In genomic region chr20:53677447-53678314, GRCh38 we compare ENCODE assay signal across 1 cellular context.
TF ChIP-seq lines count a peak whose summit lies in the region.

No MANE protein-coding gene starts in this region.

TF ChIP-seq in HepG2, 621 proteins besides CTCF, POLR2A, EP300 and RAD21 (continued from another document and continues in another):
- TF ChIP-seq AFF4 (CRISPR knock-in tag; IDR thresholded peaks at IDR 0.05), result peak; percentile 42; the same call in 1 of the 2 replicates
- TF ChIP-seq KAT7 (CRISPR knock-in tag; IDR thresholded peaks at IDR 0.05; ENCODE audit: borderline replicate concordance), result peak; percentile 79
- TF ChIP-seq ATF7 (IDR thresholded peaks at IDR 0.05), result no peak
- TF ChIP-seq ATF7 (CRISPR knock-in tag; IDR thresholded peaks at IDR 0.05), result peak; percentile 39; the same call in 1 of the 2 replicates
- TF ChIP-seq ZNF709 (CRISPR knock-in tag; IDR thresholded peaks at IDR 0.05), result peak; percentile 56; the same call in 1 of the 2 replicates
- TF ChIP-seq FOXO4 (CRISPR knock-in tag; conservative IDR thresholded peaks at IDR 0.05), result no peak
- TF ChIP-seq NR2F1 (CRISPR knock-in tag; IDR thresholded peaks at IDR 0.05), result peak; percentile 34 to 48; a peak in 2 of 4 replicates
- TF ChIP-seq POGZ (CRISPR knock-in tag; IDR thresholded peaks at IDR 0.05), result peak; percentile 83
- TF ChIP-seq ARID2 (CRISPR knock-in tag; IDR thresholded peaks at IDR 0.05; ENCODE audit: borderline replicate concordance), result 0 out of 2 replicates have a peak, but pooled peaks have one; percentile 47
- peak; percentile 46 for TF ChIP-seq NKX3-1 (CRISPR knock-in tag; IDR thresholded peaks at IDR 0.05)
- no peak for TF ChIP-seq ZSCAN5A (CRISPR knock-in tag; IDR thresholded peaks at IDR 0.05; ENCODE audit: borderline replicate concordance)
- no peak for TF ChIP-seq PCBP1 (IDR thresholded peaks at IDR 0.05; ENCODE audit: borderline replicate concordance, low read depth, low read length)
- no peak for TF ChIP-seq HDAC6 (IDR thresholded peaks at IDR 0.05; ENCODE audit: low read depth, low read length)
- TF ChIP-seq TCF7L2 (IDR thresholded peaks at IDR 0.05; ENCODE audit: low read depth, low read length), result peak; percentile 49; the same call in 1 of the 2 replicates
- TF ChIP-seq ZNF768 (CRISPR knock-in tag; IDR thresholded peaks at IDR 0.05), result peak; percentile 77; the same call in 1 of the 2 replicates
- TF ChIP-seq ZNF816 (CRISPR knock-in tag; IDR thresholded peaks at IDR 0.05; ENCODE audit: borderline replicate concordance), result no peak
- peak; percentile 81 for TF ChIP-seq THAP11 (CRISPR knock-in tag; IDR thresholded peaks at IDR 0.05)
- no peak for TF ChIP-seq E2F2 (CRISPR knock-in tag; IDR thresholded peaks at IDR 0.05; ENCODE audit: borderline replicate concordance)
- TF ChIP-seq NFE2L2 (IDR thresholded peaks at IDR 0.05; ENCODE audit: low read length), result 0 out of 2 replicates have a peak, but pooled peaks have one; percentile 5
- peak; percentile 68; the same call in 1 of the 2 replicates for TF ChIP-seq ZSCAN29 (CRISPR knock-in tag; conservative IDR thresholded peaks at IDR 0.05)
- peak; percentile 80 for TF ChIP-seq SOX5 (CRISPR knock-in tag; IDR thresholded peaks at IDR 0.05; ENCODE audit: borderline replicate concordance)
- TF ChIP-seq HNRNPUL1 (IDR thresholded peaks at IDR 0.05; ENCODE audit: low read depth, low read length), result no peak; the same call in 1 of the 2 replicates
- TF ChIP-seq ZNF772 (CRISPR knock-in tag; IDR thresholded peaks at IDR 0.05), result no peak
- TF ChIP-seq ZNF256 (CRISPR knock-in tag; conservative IDR thresholded peaks at IDR 0.05), result no peak; the same call in 1 of the 2 replicates
- no peak for TF ChIP-seq MNT (IDR thresholded peaks at IDR 0.05)
- peak; percentile 45 for TF ChIP-seq NFYC (CRISPR knock-in tag; IDR thresholded peaks at IDR 0.05)
- TF ChIP-seq EHMT2 (IDR thresholded peaks at IDR 0.05; ENCODE audit: borderline replicate concordance, low read depth, low read length), result 0 out of 2 replicates have a peak, but pooled peaks have one; percentile 55
- TF ChIP-seq RXRA (CRISPR knock-in tag; IDR thresholded peaks at IDR 0.05), result peak; percentile 90
- 0 out of 2 replicates have a peak, but pooled peaks have one; percentile 47 for TF ChIP-seq ZBTB42 (CRISPR knock-in tag; IDR thresholded peaks at IDR 0.05)
- TF ChIP-seq MAFG (CRISPR knock-in tag; IDR thresholded peaks at IDR 0.05), result no peak
- TF ChIP-seq SAP130 (CRISPR knock-in tag; IDR thresholded peaks at IDR 0.05; ENCODE audit: low read depth), result peak; percentile 93
- no peak for TF ChIP-seq ZSCAN12 (CRISPR knock-in tag; IDR thresholded peaks at IDR 0.05)
- TF ChIP-seq TAF1 (CRISPR knock-in tag; IDR thresholded peaks at IDR 0.05), result peak; percentile 58; the same call in 1 of the 2 replicates
- peak; percentile 77 for TF ChIP-seq MEIS2 (CRISPR knock-in tag; IDR thresholded peaks at IDR 0.05)
- TF ChIP-seq KLF11 (CRISPR knock-in tag; IDR thresholded peaks at IDR 0.05), result no peak; the same call in 1 of the 2 replicates
- no peak for TF ChIP-seq MXD1 (CRISPR knock-in tag; IDR thresholded peaks at IDR 0.05)
- no peak for TF ChIP-seq LBX2 (CRISPR knock-in tag; IDR thresholded peaks at IDR 0.05; ENCODE audit: borderline replicate concordance)
- TF ChIP-seq ZNF432 (CRISPR knock-in tag; IDR thresholded peaks at IDR 0.05; ENCODE audit: borderline replicate concordance), result no peak
- peak; percentile 63; the same call in 1 of the 2 replicates for TF ChIP-seq CHD2 (IDR thresholded peaks at IDR 0.05; ENCODE audit: low read depth, low read length)
- TF ChIP-seq ZNF781 (CRISPR knock-in tag; IDR thresholded peaks at IDR 0.05; ENCODE audit: borderline replicate concordance, not compliant biosample characterization), result peak; percentile 68
- no peak for TF ChIP-seq MLXIP (CRISPR knock-in tag; IDR thresholded peaks at IDR 0.05; ENCODE audit: borderline replicate concordance)
- peak; percentile 83 for TF ChIP-seq ZBTB26 (CRISPR knock-in tag; IDR thresholded peaks at IDR 0.05; ENCODE audit: borderline replicate concordance)
- TF ChIP-seq SNAPC4 (CRISPR knock-in tag; IDR thresholded peaks at IDR 0.05), result no peak
